8 cellular contexts compared by ENCODE assay signal in genomic region chr17:16352838-16353701, GRCh38. TPM values are rescaled to one million over a fixed set of nuclear protein-coding genes. Genes with fewer than 3 reads are reported as not detected.
DNase-seq lines count a peak whose midpoint lies in the region; ATAC-seq and TF ChIP-seq lines count a peak whose summit lies in the region.

Gene CENPV (minus strand): TSS chr17:16353469. CDS start chr17:16353436, 33 bp downstream.

- no peak within 1 kb of the TSS for H2BK12ac ChIP-seq in trophoblast cell (ENCODE audit: low read length)

- peak in 8 of 14 donors; percentile 32 to 65 (median 46) for DNase-seq in C1 segment of cervical spinal cord (lab: John Stamatoyannopoulos, UW)
- DNase-seq in HL-60 (ENCODE audit: low read depth in 1 of 2, low spot score in 1 of 2), result peak; percentile 18 to 30
- DNase-seq in SJCRH30, result peak; percentile 36 to 51
- peak; percentile 67 for DNase-seq in activated naive CD4-positive, alpha-beta T cell treated with Interleukin-2 at 50 U/mL for 16 hours
- peak; percentile 76 for DNase-seq in glutamatergic neuron
- peak in 1 of 2 donors; percentile 40 for DNase-seq in trophoblast cell
- peak; percentile 79 for DNase-seq in upper lobe of right lung

- H3K79me1 ChIP-seq in trophoblast cell (ENCODE audit: low read length), result peaks cover 4% of the 10 kb centered on the region

- no peak within 1 kb of the TSS for H3K9ac ChIP-seq in trophoblast cell (ENCODE audit: low read length)

- H4K91ac ChIP-seq in trophoblast cell (ENCODE audit: low read depth, low read length), result peak within 1 kb of the TSS; percentile 52

- no peaks in the 10 kb centered on the region for H3K36me3 ChIP-seq in SJCRH30
- H3K36me3 ChIP-seq in trophoblast cell (ENCODE audit: control insufficient read depth in 1 of 2, insufficient read depth in 2 of 2, low read length in 2 of 2), result peaks cover 2 to 4% of the 10 kb centered on the region in 2 experiments
- no peaks in the 10 kb centered on the region for H3K36me3 ChIP-seq in upper lobe of right lung

- TF ChIP-seq CTCF in HL-60 (IDR thresholded peaks at IDR 0.05; ENCODE audit: insufficient read depth, low read length) (no peak), glutamatergic neuron (IDR thresholded peaks at IDR 0.05; ENCODE audit: partially characterized antibody, unreplicated experiment) (no peak), upper lobe of right lung (IDR thresholded peaks at IDR 0.05) (no peak)

- no CpG with 5 or more reads among the region's 121 CpGs for WGBS in trophoblast cell (ENCODE audit: extremely low coverage, insufficient coverage, insufficient read length)

- peak within 1 kb of the TSS; percentile 40 for H4K12ac ChIP-seq in trophoblast cell (ENCODE audit: low read depth, low read length)

- H2AFZ ChIP-seq in trophoblast cell (ENCODE audit: insufficient read depth, low read length, poor library complexity), result peak within 1 kb of the TSS; percentile 91

- H3K4me1 ChIP-seq in SJCRH30 (no peaks in the 10 kb centered on the region; the same call in 1 of the 2 replicates), trophoblast cell (ENCODE audit: control insufficient read depth in 1 of 2, insufficient read depth in 2 of 2, low read length in 2 of 2) (peaks cover 3 to 6% of the 10 kb centered on the region in 2 experiments), upper lobe of right lung (peaks cover 12% of the 10 kb centered on the region)

- H3K4me1 Mint-ChIP-seq in glutamatergic neuron (ENCODE audit: low read depth, unreplicated experiment), result peaks cover 6% of the 10 kb centered on the region

- H3K4ac ChIP-seq in trophoblast cell (ENCODE audit: low read depth, low read length), result no peak within 1 kb of the TSS

- H3K4me2 ChIP-seq in trophoblast cell (ENCODE audit: low read length), result peak within 1 kb of the TSS; percentile 86

- ATAC-seq in GM19328 (IDR thresholded peaks at IDR 0.05; ENCODE audit: unreplicated experiment), result peak; percentile 50
- ATAC-seq in upper lobe of right lung, result peak; percentile 90

- H3K4me3 Mint-ChIP-seq in glutamatergic neuron (ENCODE audit: unreplicated experiment), result peak within 1 kb of the TSS; percentile 91

- H3K36me3 Mint-ChIP-seq in glutamatergic neuron (ENCODE audit: unreplicated experiment), result no peaks in the 10 kb centered on the region

- H2BK5ac ChIP-seq in trophoblast cell (ENCODE audit: low read depth, low read length, poor library complexity), result no peak within 1 kb of the TSS

- H2BK120ac ChIP-seq in trophoblast cell (ENCODE audit: insufficient read depth, low read length, poor library complexity), result no peak within 1 kb of the TSS

- H3K14ac ChIP-seq in trophoblast cell (ENCODE audit: low read length), result peak within 1 kb of the TSS; percentile 34

- H3K27me3 ChIP-seq in HL-60 (ENCODE audit: insufficient read depth, poor library complexity, severe bottlenecking) (no peaks in the 10 kb centered on the region), SJCRH30 (no peaks in the 10 kb centered on the region), trophoblast cell (ENCODE audit: insufficient read depth, low read length) (peaks cover 13% of the 10 kb centered on the region), upper lobe of right lung (no peaks in the 10 kb centered on the region)

- 0 out of 2 replicates have a peak, but pooled peaks cover 4% of the 10 kb centered on the region for H3K9me3 ChIP-seq in SJCRH30 (replicated peaks)
- no peaks in the 10 kb centered on the region for H3K9me3 ChIP-seq in trophoblast cell (ENCODE audit: insufficient read depth, low read depth, low read length)
- no peaks in the 10 kb centered on the region for H3K9me3 ChIP-seq in upper lobe of right lung

- peak within 1 kb of the TSS; percentile 71 for H3K18ac ChIP-seq in trophoblast cell (ENCODE audit: low read length)

- H3K27ac Mint-ChIP-seq in glutamatergic neuron (ENCODE audit: unreplicated experiment), result peak within 1 kb of the TSS; percentile 99

- peaks cover 17% of the 10 kb centered on the region for H3K27me3 Mint-ChIP-seq in glutamatergic neuron (ENCODE audit: unreplicated experiment)

- no peak within 1 kb of the TSS for H2AK5ac ChIP-seq in trophoblast cell (ENCODE audit: low read length)

- H3K4me3 ChIP-seq in HL-60 (replicated peaks; ENCODE audit: insufficient read depth, low read length) (peak within 1 kb of the TSS; percentile 59), SJCRH30 (peak within 1 kb of the TSS; percentile 62), trophoblast cell (ENCODE audit: low read depth, low read length) (peak within 1 kb of the TSS; percentile 72), upper lobe of right lung (peak within 1 kb of the TSS; percentile 70)

- H4K8ac ChIP-seq in trophoblast cell (ENCODE audit: low read depth, low read length), result peak within 1 kb of the TSS; percentile 69

- H3K79me2 ChIP-seq in trophoblast cell (ENCODE audit: control insufficient read depth, insufficient read depth, low read length, poor library complexity), result no peaks in the 10 kb centered on the region

- H3K23ac ChIP-seq in trophoblast cell (ENCODE audit: low read length), result no peak within 1 kb of the TSS

- H3K9me3 Mint-ChIP-seq in glutamatergic neuron (ENCODE audit: unreplicated experiment), result peaks cover 18% of the 10 kb centered on the region

- H3K27ac ChIP-seq in HL-60 (replicated peaks) (peak within 1 kb of the TSS; percentile 76), SJCRH30 (peak within 1 kb of the TSS; percentile 15; the same call in 1 of the 2 replicates), trophoblast cell (ENCODE audit: low read depth, low read length) (no peak within 1 kb of the TSS), upper lobe of right lung (peak within 1 kb of the TSS; percentile 47)

- intact Hi-C loops in upper lobe of right lung (cut with DNase I), result no loop called here

RNA-seq across cellular contexts. Expression of gene CENPV, which starts in this region (rescaled TPM):
- total RNA-seq in SJCRH30 (2014; rRNA removed; shearing (Covaris generic)), result 50.2 and 51.5 TPM in 2 replicates
- total RNA-seq in glutamatergic neuron (ENCODE audit: unreplicated experiment), result 178 TPM
- 14.4 and 14.8 TPM in 2 replicates for polyA plus RNA-seq in trophoblast cell (2013)
- 10.4 TPM for total RNA-seq in upper lobe of right lung
